ENCODE assay signal across 32 cellular contexts in genomic region chr10:123784636-123785035, GRCh38.
"Had no signal": no experiment of that assay in that cellular context is flagged by ENCODE, and none has a peak within 500 bp of the region (broad histone marks: within the 10 kb centered on the region; RNA-seq: fewer than 3 reads in every experiment).

No MANE protein-coding gene starts in this region.

- H3K9ac ChIP-seq: KMS-11 had no signal

- H2AFZ ChIP-seq: PC-9 had no signal

- FAIRE-seq: RCC 7860 had no signal

- H3K27ac ChIP-seq: KMS-11, PC-9, RWPE1, SJCRH30, SK-N-MC had no signal

- H3K4me1 ChIP-seq: SJCRH30 had no signal

- DNase-seq: Karpas-422, KBM-7, MM.1S, MV-4-11, NCI-H1092, NCI-H1105, NCI-H1417 treated with DMSO at 0.1 percent for 48 hours, NCI-H1436 treated with DMSO at 0.1 percent for 48 hours, NCI-H1694 treated with DMSO at 0.1 percent for 48 hours, NCI-H187 treated with DMSO at 0.1 percent for 48 hours, NCI-H2029, NCI-H2081, NCI-H2107, NCI-H2171, NCI-H226, NCI-H446 treated with DMSO at 0.1 percent for 48 hours, NCI-H510A, NCI-H524, NCI-H69, NCI-H748 treated with DMSO at 0.1 percent for 48 hours, NCI-H82, PC-9, SHP77, SIG-M5, SJCRH30 had no signal

- ATAC-seq: Panc1, Right ventricle myocardium inferior, SK-N-SH treated with all-trans-retinoic acid at 6 μM for 48 hours had no signal

- H3K4me2 ChIP-seq: KMS-11, PC-9 had no signal

- H3K36me3 ChIP-seq: SJCRH30 had no signal

- H3K4me3 ChIP-seq: PC-9, SJCRH30, SK-N-MC had no signal

- H3K9me3 ChIP-seq: SJCRH30 had no signal
